ENCODE assay signal across 27 cellular contexts in genomic region chr9:75104607-75105006, GRCh38. TPM values are rescaled to one million over a fixed set of nuclear protein-coding genes. Genes with fewer than 3 reads are reported as not detected.
DNase-seq lines count a peak whose midpoint lies in the region; ATAC-seq and TF ChIP-seq lines count a peak whose summit lies in the region.
"Had no signal": no experiment of that assay in that cellular context is flagged by ENCODE, and none has a peak within 500 bp of the region (broad histone marks: within the 10 kb centered on the region; RNA-seq: fewer than 3 reads in every experiment).

No MANE protein-coding gene starts in this region.

- H3K36me3 ChIP-seq in CD8-positive, alpha-beta memory T cell (ENCODE audit: insufficient read depth, low read length): no peaks in the 10 kb centered on the region
- H3K36me3 ChIP-seq: ascending aorta, Peyer's patch had no signal

- no peak overlapping the region for H3K4me3 Mint-ChIP-seq in T-helper 2 cell treated with Interferon-gamma antibody and Interleukin-4, amounts not matched to agents 5 μg/mL and 100 μg/mL, for 36 hours
- H3K4me3 Mint-ChIP-seq in CD8-positive, alpha-beta memory T cell: peak overlapping the region in 6 of 7 donors; percentile 48 to 77 (median 62)
- H3K4me3 Mint-ChIP-seq: activated CD4-positive, alpha-beta T cell treated with anti-CD3 and anti-CD28 coated beads, Interleukin-2, amount 10 ng/mL, durations not matched to agents 24 days and 14 days; mesothelial cell of epicardium had no signal

- H3K27me3 ChIP-seq in CD8-positive, alpha-beta memory T cell (ENCODE audit: insufficient read depth, low read length, poor library complexity, severe bottlenecking): no peaks in the 10 kb centered on the region
- H3K27me3 ChIP-seq in dorsolateral prefrontal cortex: no peaks in the 10 kb centered on the region
- H3K27me3 ChIP-seq: ascending aorta, esophagus squamous epithelium, foreskin keratinocyte, heart left ventricle, Peyer's patch, upper lobe of right lung had no signal

- H3K27ac ChIP-seq in CD8-positive, alpha-beta memory T cell (ENCODE audit: low read depth, low read length): no peak overlapping the region
- H3K27ac ChIP-seq in dorsolateral prefrontal cortex: peak overlapping the region in 56 of 59 donors; percentile 4 to 89 (median 78)
- H3K27ac ChIP-seq: ascending aorta, coronary artery, foreskin keratinocyte, upper lobe of right lung had no signal

- DNase-seq in T-helper 2 cell treated with Interferon-gamma antibody and Interleukin-4, amounts not matched to agents 5 μg/mL and 100 μg/mL, for 36 hours (ENCODE audit: low spot score): no peak
- DNase-seq in T-helper 2 cell (no peak), dorsolateral prefrontal cortex (no peak), pons (ENCODE audit: low spot score) (peak; percentile 51), hippocampal formation (lab: John Stamatoyannopoulos, UW) (no peak), DMS79 treated with DMSO at 0.1 percent for 48 hours (lab: John Stamatoyannopoulos, UW) (no peak)
- DNase-seq in CD8-positive, alpha-beta memory T cell: no peak
- DNase-seq: 8988T; activated CD4-positive, alpha-beta T cell treated with anti-CD3 and anti-CD28 coated beads, Interleukin-2, amount 10 ng/mL, durations not matched to agents 24 days and 14 days; activated effector memory CD4-positive, alpha-beta T cell treated with Interleukin-2 at 50 U/mL for 16 hours; C1 segment of cervical spinal cord; DMS 273 treated with DMSO at 0.1 percent for 48 hours; esophagus squamous epithelium; foreskin keratinocyte; heart left ventricle; IMR-90; NCI-H2107; Peyer's patch; SHP77; stimulated activated CD4-positive, alpha-beta T cell treated with anti-CD3 and anti-CD28 coated beads, Interleukin-4, amount 100 ng/mL, for 4 hours; T1000; upper lobe of right lung had no signal

- no peak for ATAC-seq in esophagus mucosa
- ATAC-seq: activated naive CD4-positive, alpha-beta T cell treated with anti-CD3 and anti-CD28 coated beads, Interleukin-2, amount 50 U/mL, for 72 hours; foreskin keratinocyte; heart left ventricle; upper lobe of right lung had no signal

- H3K4me1 ChIP-seq in CD8-positive, alpha-beta memory T cell (ENCODE audit: insufficient read depth, low read length): peaks cover 38% of the 10 kb centered on the region
- H3K4me1 ChIP-seq: ascending aorta, foreskin keratinocyte had no signal

- no peak for TF ChIP-seq CTCF in dorsolateral prefrontal cortex (IDR thresholded peaks at IDR 0.05 in 54 of 56, conservative IDR thresholded peaks at IDR 0.05 in 2 of 56; ENCODE audit: low read depth in 1 of 56, partially characterized antibody in 56 of 56)

- H3K4me1 Mint-ChIP-seq in T-helper 2 cell treated with Interferon-gamma antibody and Interleukin-4, amounts not matched to agents 5 μg/mL and 100 μg/mL, for 36 hours (ENCODE audit: low read depth): peaks cover 35% of the 10 kb centered on the region
- H3K4me1 Mint-ChIP-seq in CD8-positive, alpha-beta memory T cell: peaks cover 66 to 91% (median 87%) of the 10 kb centered on the region in 3 donors

- intact Hi-C loops in dorsolateral prefrontal cortex (cut with DNase I): no loop called here

- no peak overlapping the region for H3K4me3 ChIP-seq in CD8-positive, alpha-beta memory T cell (ENCODE audit: low read length)
- H3K4me3 ChIP-seq in dorsolateral prefrontal cortex: peak overlapping the region in 1 of 59 donors; percentile 10
- H3K4me3 ChIP-seq: ascending aorta, coronary artery, esophagus squamous epithelium, heart left ventricle, Peyer's patch, upper lobe of right lung had no signal

- H3K27me3 Mint-ChIP-seq in T-helper 2 cell treated with Interferon-gamma antibody and Interleukin-4, amounts not matched to agents 5 μg/mL and 100 μg/mL, for 36 hours (ENCODE audit: low read depth): no peaks in the 10 kb centered on the region
- H3K27me3 Mint-ChIP-seq in CD8-positive, alpha-beta memory T cell: no peaks in the 10 kb centered on the region
- H3K27me3 Mint-ChIP-seq: activated CD4-positive, alpha-beta T cell treated with anti-CD3 and anti-CD28 coated beads, Interleukin-2, amount 10 ng/mL, durations not matched to agents 24 days and 14 days had no signal

- no peaks in the 10 kb centered on the region for H3K9me3 ChIP-seq in CD8-positive, alpha-beta memory T cell (ENCODE audit: low read length)
- H3K9me3 ChIP-seq: ascending aorta, esophagus squamous epithelium, heart left ventricle, Peyer's patch, upper lobe of right lung had no signal

- peak overlapping the region; percentile 41 for H3K27ac Mint-ChIP-seq in T-helper 2 cell treated with Interferon-gamma antibody and Interleukin-4, amounts not matched to agents 5 μg/mL and 100 μg/mL, for 36 hours
- H3K27ac Mint-ChIP-seq in CD8-positive, alpha-beta memory T cell: peak overlapping the region; percentile 44 to 91 (median 84)
- H3K27ac Mint-ChIP-seq: activated CD4-positive, alpha-beta T cell treated with anti-CD3 and anti-CD28 coated beads, Interleukin-2, amount 10 ng/mL, durations not matched to agents 24 days and 14 days; activated naive CD4-positive, alpha-beta T cell treated with anti-CD3 and anti-CD28 coated beads, Interleukin-2, amount 50 U/mL, for 72 hours; mesothelial cell of epicardium had no signal

- CTCF ChIA-PET in CD8-positive, alpha-beta memory T cell (lab: Charles Lee): interaction anchor here (0.8 to 2.3 kb wide), 6 partner anchors 13 to 81 kb away, joined by 3 to 7 read pairs (median 4); no protein-coding TSS in a partner anchor

- H3K36me3 Mint-ChIP-seq in T-helper 2 cell treated with Interferon-gamma antibody and Interleukin-4, amounts not matched to agents 5 μg/mL and 100 μg/mL, for 36 hours (ENCODE audit: low read depth): peaks cover 30% of the 10 kb centered on the region
- peaks cover 3 to 40% (median 12%) of the 10 kb centered on the region in 3 donors for H3K36me3 Mint-ChIP-seq in CD8-positive, alpha-beta memory T cell
- H3K36me3 Mint-ChIP-seq: mesothelial cell of epicardium had no signal

- POLR2A ChIA-PET in CD8-positive, alpha-beta memory T cell (lab: Charles Lee): interaction anchor here (1.0 to 2.3 kb wide), 4 partner anchors 13 to 74 kb away, joined by 3 to 9 read pairs (median 6); partner anchors contain the start of genes NMRK1 and OSTF1

- H3K9me3 Mint-ChIP-seq in T-helper 2 cell treated with Interferon-gamma antibody and Interleukin-4, amounts not matched to agents 5 μg/mL and 100 μg/mL, for 36 hours: no peaks in the 10 kb centered on the region
- no peaks in the 10 kb centered on the region for H3K9me3 Mint-ChIP-seq in CD8-positive, alpha-beta memory T cell
- H3K9me3 Mint-ChIP-seq: activated CD4-positive, alpha-beta T cell treated with anti-CD3 and anti-CD28 coated beads, Interleukin-2, amount 10 ng/mL, durations not matched to agents 24 days and 14 days; activated naive CD4-positive, alpha-beta T cell treated with anti-CD3 and anti-CD28 coated beads, Interleukin-2, amount 50 U/mL, for 72 hours; mesothelial cell of epicardium had no signal

RNA-seq across cellular contexts. Expression of gene OSTF1, which starts 16.3 kb away (rescaled TPM):
- total RNA-seq in CD8-positive, alpha-beta memory T cell: 10 to 100 TPM; 71.9 to 76.0 TPM
- polyA plus RNA-seq in CD8-positive, alpha-beta memory T cell: 170 TPM
- total RNA-seq in dorsolateral prefrontal cortex (10 to 100 TPM; 26.5 to 76.4 (median 58.6) TPM), esophagus mucosa (114 TPM)

RNA-seq across cellular contexts. Expression of gene NMRK1, which starts 16.7 kb away (rescaled TPM):
- total RNA-seq in CD8-positive, alpha-beta memory T cell: 10 to 100 TPM; 14.1 to 14.6 TPM
- 48.4 TPM for polyA plus RNA-seq in CD8-positive, alpha-beta memory T cell
- total RNA-seq in dorsolateral prefrontal cortex: 10 to 100 TPM; 13.8 to 51.6 (median 30.0) TPM
- 42.4 TPM for total RNA-seq in esophagus mucosa
